Comparison of ENCODE assay signal across 8 cellular contexts in genomic region chr6:109073344-109074235, GRCh38. TPM values are rescaled to one million over a fixed set of nuclear protein-coding genes. Genes with fewer than 3 reads are reported as not detected.
DNase-seq lines count a peak whose midpoint lies in the region; ATAC-seq, FAIRE-seq and TF ChIP-seq lines count a peak whose summit lies in the region.

No MANE protein-coding gene starts in this region.

- H3F3A ChIP-seq in neural cell (ENCODE audit: insufficient read depth, low read length, poor library complexity, severe bottlenecking) = no peaks in the 10 kb centered on the region

- peaks cover 21 to 39% (median 30%) of the 10 kb centered on the region in 4 donors for H3K4me1 Mint-ChIP-seq in CD4-positive, CD25-positive, alpha-beta regulatory T cell

- no peaks in the 10 kb centered on the region for H3K9me3 ChIP-seq in CD4-positive, CD25-positive, alpha-beta regulatory T cell (ENCODE audit: control insufficient read depth in 2 of 2, low read length in 2 of 2)
- no peaks in the 10 kb centered on the region for H3K9me3 ChIP-seq in neural cell (ENCODE audit: low read length)

- H3K4me2 ChIP-seq in neural cell (ENCODE audit: low read length) = no peak overlapping the region

- H4K20me1 ChIP-seq in neural cell (ENCODE audit: insufficient read depth) = no peaks in the 10 kb centered on the region

- peak; percentile 45 to 78 (median 74) for DNase-seq in CD4-positive, CD25-positive, alpha-beta regulatory T cell
- DNase-seq in H54 (ENCODE audit: insufficient read length, low spot score) (no peak), NCI-H460 (ENCODE audit: extremely low read depth, low read depth) (peak; percentile 52), fibroblast of gingiva (ENCODE audit: low read depth) (peak; percentile 71)
- peak; percentile 21 to 30 for DNase-seq in activated CD4-positive, alpha-beta T cell treated with anti-CD3 and anti-CD28 coated beads, Interleukin-2, amount 50 U/mL, for 4 hours

- H3K27me3 Mint-ChIP-seq in CD4-positive, CD25-positive, alpha-beta regulatory T cell = no peaks in the 10 kb centered on the region

- ATAC-seq in CD4-positive, CD25-positive, alpha-beta regulatory T cell (ENCODE audit: low read depth in 2 of 2) = peak; percentile 50 to 62
- no peak for ATAC-seq in GM18858 (IDR thresholded peaks at IDR 0.05; ENCODE audit: unreplicated experiment)
- no peak for ATAC-seq in GM21447 (IDR thresholded peaks at IDR 0.05; ENCODE audit: unreplicated experiment)

- no peak overlapping the region for H3K27ac ChIP-seq in CD4-positive, CD25-positive, alpha-beta regulatory T cell (ENCODE audit: insufficient read depth, low read length, poor library complexity, severe bottlenecking)
- no peak overlapping the region for H3K27ac ChIP-seq in neural cell (ENCODE audit: low read length)

- H3K4me3 Mint-ChIP-seq in CD4-positive, CD25-positive, alpha-beta regulatory T cell = peak overlapping the region; percentile 17 to 73 (median 40)

- peak overlapping the region; percentile 46 for H3K4me3 ChIP-seq in CD4-positive, CD25-positive, alpha-beta regulatory T cell (ENCODE audit: low read depth, low read length)
- H3K4me3 ChIP-seq in neural cell (ENCODE audit: low read length) = no peak overlapping the region

- peak; percentile 41 for FAIRE-seq in H54 (lab: Jason Lieb, UNC)

- H3K36me3 ChIP-seq in CD4-positive, CD25-positive, alpha-beta regulatory T cell (ENCODE audit: control insufficient read depth, insufficient read depth, low read length) = no peaks in the 10 kb centered on the region
- no peaks in the 10 kb centered on the region for H3K36me3 ChIP-seq in neural cell (ENCODE audit: insufficient read depth, low read length)

- no peaks in the 10 kb centered on the region for H3K27me3 ChIP-seq in CD4-positive, CD25-positive, alpha-beta regulatory T cell (ENCODE audit: control insufficient read depth, insufficient read depth, low read length)
- no peaks in the 10 kb centered on the region for H3K27me3 ChIP-seq in neural cell (ENCODE audit: insufficient read depth, low read depth, low read length)

- H3K9me2 ChIP-seq in neural cell (ENCODE audit: insufficient read depth, low read length) = no peaks in the 10 kb centered on the region

- TF ChIP-seq EP300 in neural cell (conservative IDR thresholded peaks at IDR 0.05; ENCODE audit: poor library complexity, severe bottlenecking) = no peak

- TF ChIP-seq RAD21 in neural cell (conservative IDR thresholded peaks at IDR 0.05) = peak; percentile 82

- H3K36me3 Mint-ChIP-seq in CD4-positive, CD25-positive, alpha-beta regulatory T cell = no peaks in the 10 kb centered on the region

- H3K9ac ChIP-seq in neural cell (ENCODE audit: low read length) = no peak overlapping the region

- TF ChIP-seq CTCF in neural cell (IDR thresholded peaks at IDR 0.05; ENCODE audit: poor library complexity, severe bottlenecking) = peak; percentile 84

- peaks cover 6% of the 10 kb centered on the region for H3K79me2 ChIP-seq in neural cell (replicated peaks; ENCODE audit: insufficient read depth, low read length)

- H3K27ac Mint-ChIP-seq in CD4-positive, CD25-positive, alpha-beta regulatory T cell = peak overlapping the region in 2 of 3 donors; percentile 5 to 21

- H3K4me1 ChIP-seq in CD4-positive, CD25-positive, alpha-beta regulatory T cell (ENCODE audit: control insufficient read depth, insufficient read depth, low read length, poor library complexity, severe bottlenecking) = peaks cover 26% of the 10 kb centered on the region

- no peaks in the 10 kb centered on the region for H3K9me3 Mint-ChIP-seq in CD4-positive, CD25-positive, alpha-beta regulatory T cell

- H2AFZ ChIP-seq in neural cell (ENCODE audit: low read depth, low read length) = no peak overlapping the region

- no peak for TF ChIP-seq POLR2A in H54 (IDR thresholded peaks at IDR 0.05; ENCODE audit: low read depth, low read length)

TF ChIP-seq in neural cell, 6 proteins besides CTCF, POLR2A, EP300 and RAD21:
- TF ChIP-seq MXI1 (conservative IDR thresholded peaks at IDR 0.05; ENCODE audit: poor library complexity, severe bottlenecking) = no peak
- TF ChIP-seq SMC3 (conservative IDR thresholded peaks at IDR 0.05; ENCODE audit: poor library complexity) = peak; percentile 76

RNA-seq across cellular contexts. Expression of gene SESN1, which starts 21.1 kb away (rescaled TPM):
- total RNA-seq in CD4-positive, CD25-positive, alpha-beta regulatory T cell = 51.8 TPM
- 10 to 100 TPM; 15.8 to 59.6 (median 37.4) TPM for polyA plus RNA-seq in CD4-positive, CD25-positive, alpha-beta regulatory T cell
- 10.2 and 10.6 TPM in 2 replicates for total RNA-seq in NCI-H460 (2014; rRNA removed; shearing (Covaris generic))
- polyA plus RNA-seq in NCI-H460 (2014; cell fraction: nucleus; rRNA removed) = 8.5 and 9.3 TPM in 2 replicates
- polyA plus RNA-seq in neural cell = 46.4 and 49.4 TPM in 2 replicates
- polyA minus RNA-seq in neural cell = 46.0 and 49.3 TPM in 2 replicates

RNA-seq across cellular contexts. Expression of gene CEP57L1, which starts 21.7 kb away (rescaled TPM):
- total RNA-seq in CD4-positive, CD25-positive, alpha-beta regulatory T cell = 6.9 TPM
- 10 to 100 TPM in 2 of 4 donors, 1 to 10 TPM in 2; 6.6 to 12.4 (median 9.5) TPM for polyA plus RNA-seq in CD4-positive, CD25-positive, alpha-beta regulatory T cell
- total RNA-seq in NCI-H460 (2014; rRNA removed; shearing (Covaris generic)) = 23.7 and 29.8 TPM in 2 replicates
- polyA plus RNA-seq in NCI-H460 (2014; cell fraction: nucleus; rRNA removed) = 21.1 and 22.9 TPM in 2 replicates
- polyA plus RNA-seq in neural cell = 19.7 and 25.4 TPM in 2 replicates
- 57.5 and 66.0 TPM in 2 replicates for polyA minus RNA-seq in neural cell

Comparison
In these comparisons a context has a peak if more than half of its experiments do, and no peak if none do; other contexts are left out.
1. ATAC-seq: peak in CD4-positive, CD25-positive, alpha-beta regulatory T cell (2 of 2); none in GM18858 (single experiment) and GM21447 (single experiment).